ENCODE assay signal across 14 cellular contexts in genomic region chr4:14853186-14853946, GRCh38.
A peak's percentile ranks its signal among the peaks of the same experiment; 100 is the strongest.
DNase-seq lines count a peak whose midpoint lies in the region; ATAC-seq, FAIRE-seq and TF ChIP-seq lines count a peak whose summit lies in the region.
"Had no signal": no experiment of that assay in that cellular context is flagged by ENCODE, and none has a peak within 500 bp of the region (broad histone marks: within the 10 kb centered on the region; RNA-seq: fewer than 3 reads in every experiment).

No MANE protein-coding gene starts in this region.

- H3K4me1 Mint-ChIP-seq in activated CD8-positive, alpha-beta memory T cell treated with anti-CD3 and anti-CD28 coated beads, Interleukin-2, amount 10 ng/mL, durations not matched to agents 7 days and 5 days = peaks cover 18% of the 10 kb centered on the region

- CTCF ChIA-PET in HEK293T (lab: Yijun Ruan, JAX) = interaction anchor here (0.5 kb wide), 1 partner anchor 49 kb away, joined by 3 read pairs; no protein-coding TSS in a partner anchor
- CTCF ChIA-PET in activated CD8-positive, alpha-beta memory T cell treated with anti-CD3 and anti-CD28 coated beads, Interleukin-2, amount 10 ng/mL, durations not matched to agents 7 days and 5 days (lab: Charles Lee) = no interaction called here

- no peaks in the 10 kb centered on the region for H3K27me3 Mint-ChIP-seq in activated CD8-positive, alpha-beta memory T cell treated with anti-CD3 and anti-CD28 coated beads, Interleukin-2, amount 10 ng/mL, durations not matched to agents 7 days and 5 days

- no peak overlapping the region for H3K27ac Mint-ChIP-seq in activated CD8-positive, alpha-beta memory T cell treated with anti-CD3 and anti-CD28 coated beads, Interleukin-2, amount 10 ng/mL, durations not matched to agents 7 days and 5 days
- H3K27ac Mint-ChIP-seq: activated naive CD4-positive, alpha-beta T cell treated with anti-CD3 and anti-CD28 coated beads, Interleukin-2, amount 50 U/mL, for 72 hours; nephron progenitor cell had no signal

- H3K4me3 Mint-ChIP-seq in activated CD8-positive, alpha-beta memory T cell treated with anti-CD3 and anti-CD28 coated beads, Interleukin-2, amount 10 ng/mL, durations not matched to agents 7 days and 5 days = no peak overlapping the region
- H3K4me3 Mint-ChIP-seq: effector memory CD8-positive, alpha-beta T cell; nephron progenitor cell had no signal

- TF ChIP-seq CTCF in AG09309 (IDR thresholded peaks at IDR 0.05; ENCODE audit: control insufficient read depth, insufficient read depth, low read depth, low read length, missing control alignments) (no peak), bronchial epithelial cell (IDR thresholded peaks at IDR 0.05; ENCODE audit: insufficient read depth, low read length, severe bottlenecking) (no peak)

- FAIRE-seq in bronchial epithelial cell (lab: Jason Lieb, UNC) = peak; percentile 7
- FAIRE-seq: G401.6 had no signal

- H3K36me3 Mint-ChIP-seq in activated CD8-positive, alpha-beta memory T cell treated with anti-CD3 and anti-CD28 coated beads, Interleukin-2, amount 10 ng/mL, durations not matched to agents 7 days and 5 days = peaks cover 2% of the 10 kb centered on the region

- H3K36me3 ChIP-seq in bronchial epithelial cell (ENCODE audit: control insufficient read depth, insufficient read depth, low read length) = no peaks in the 10 kb centered on the region
- H3K36me3 ChIP-seq: BE2C had no signal

- DNase-seq in AG09309 (ENCODE audit: low read depth) (peak; percentile 49), LHCN-M2 (ENCODE audit: low read depth) (peak; percentile 82), bronchial epithelial cell (ENCODE audit: low read depth) (peak; percentile 93), kidney tubule cell (ENCODE audit: low spot score) (peak; percentile 90), HEK293T (ENCODE audit: extremely low spot score) (no peak), SHP77 treated with DMSO at 0.1 percent for 48 hours (lab: John Stamatoyannopoulos, UW) (no peak)
- DNase-seq in activated CD8-positive, alpha-beta memory T cell treated with anti-CD3 and anti-CD28 coated beads, Interleukin-2, amount 10 ng/mL, durations not matched to agents 7 days and 5 days = no peak
- DNase-seq in activated CD4-positive, alpha-beta T cell treated with anti-CD3 and anti-CD28 coated beads, Interleukin-2, amount 50 U/mL, for 1 hour = no peak
- DNase-seq: BE2C; effector memory CD8-positive, alpha-beta T cell; nephron progenitor cell; stimulated activated naive CD4-positive, alpha-beta T cell treated with Interleukin-2 at 50 U/mL for 16 hours had no signal

- H3K9me3 Mint-ChIP-seq in activated CD8-positive, alpha-beta memory T cell treated with anti-CD3 and anti-CD28 coated beads, Interleukin-2, amount 10 ng/mL, durations not matched to agents 7 days and 5 days (ENCODE audit: low read depth) = no peaks in the 10 kb centered on the region
- H3K9me3 Mint-ChIP-seq: effector memory CD8-positive, alpha-beta T cell; nephron progenitor cell had no signal

- POLR2A ChIA-PET in HEK293T (lab: Yijun Ruan, JAX) = no interaction called here

- H3K4me3 ChIP-seq in AG09309 (ENCODE audit: control insufficient read depth, low read depth, low read length) = no peak overlapping the region
- H3K4me3 ChIP-seq in bronchial epithelial cell (ENCODE audit: low read depth, low read length) = no peak overlapping the region

- no peak for ATAC-seq in activated CD8-positive, alpha-beta memory T cell treated with anti-CD3 and anti-CD28 coated beads, Interleukin-2, amount 10 ng/mL, durations not matched to agents 7 days and 5 days
- ATAC-seq: activated naive CD4-positive, alpha-beta T cell treated with anti-CD3 and anti-CD28 coated beads, Interleukin-2, amount 50 U/mL, for 72 hours; effector memory CD8-positive, alpha-beta T cell had no signal

- H3K27me3 ChIP-seq in bronchial epithelial cell (ENCODE audit: control insufficient read depth, insufficient read depth, low read length) = no peaks in the 10 kb centered on the region
- H3K27me3 ChIP-seq: BE2C had no signal

TF ChIP-seq in HEK293T, 16 proteins besides CTCF, POLR2A, EP300 and RAD21:
- TF ChIP-seq PKNOX1 (IDR thresholded peaks at IDR 0.05) (no peak), L3MBTL2 (conservative IDR thresholded peaks at IDR 0.05) (no peak), LEF1 (IDR thresholded peaks at IDR 0.05; ENCODE audit: borderline replicate concordance) (no peak), BHLHE40 (IDR thresholded peaks at IDR 0.05; ENCODE audit: borderline replicate concordance) (no peak), CTBP1 (IDR thresholded peaks at IDR 0.05; ENCODE audit: borderline replicate concordance) (no peak), ZNF384 (IDR thresholded peaks at IDR 0.05) (no peak), SP1 (IDR thresholded peaks at IDR 0.05) (no peak), ELF4 (IDR thresholded peaks at IDR 0.05) (no peak), HDGF (IDR thresholded peaks at IDR 0.05; ENCODE audit: borderline replicate concordance) (no peak), FOXK2 (IDR thresholded peaks at IDR 0.05) (no peak), SUZ12 (IDR thresholded peaks at IDR 0.05) (no peak), NFRKB (IDR thresholded peaks at IDR 0.05) (no peak), FOXM1 (IDR thresholded peaks at IDR 0.05; ENCODE audit: borderline replicate concordance) (no peak), ARNT (IDR thresholded peaks at IDR 0.05) (no peak), TARDBP (IDR thresholded peaks at IDR 0.05) (no peak), FOXA1 (IDR thresholded peaks at IDR 0.05) (no peak)

Comparison
In these comparisons a context has a peak if more than half of its experiments do, and no peak if none do; other contexts are left out.
1. DNase-seq: peak in AG09309 (single experiment), LHCN-M2 (single experiment), bronchial epithelial cell (single experiment) and kidney tubule cell (single experiment); none in HEK293T (single experiment), SHP77 treated with DMSO at 0.1 percent for 48 hours (single experiment), activated CD8-positive, alpha-beta memory T cell treated with anti-CD3 and anti-CD28 coated beads, Interleukin-2, amount 10 ng/mL, durations not matched to agents 7 days and 5 days (single experiment) and activated CD4-positive, alpha-beta T cell treated with anti-CD3 and anti-CD28 coated beads, Interleukin-2, amount 50 U/mL, for 1 hour (single experiment).